In genomic region chr1:243471754-243472725, GRCh38 we compare ENCODE assay signal across 8 cellular contexts.
A peak's percentile ranks its signal among the peaks of the same experiment; 100 is the strongest.
DNase-seq lines count a peak whose midpoint lies in the region; ATAC-seq and TF ChIP-seq lines count a peak whose summit lies in the region.

No MANE protein-coding gene starts in this region.

- H3K27ac ChIP-seq in KOPT-K1 (ENCODE audit: low read depth, low read length, poor library complexity, severe bottlenecking) = peak overlapping the region; percentile 84

- TF ChIP-seq CTCF in GM13977 (IDR thresholded peaks at IDR 0.05; ENCODE audit: extremely low read depth, insufficient read depth, missing control alignments) = no peak

- no peaks in the 10 kb centered on the region for H3K9me3 ChIP-seq in KOPT-K1 (ENCODE audit: insufficient read depth, low read length, poor library complexity, severe bottlenecking)

- H3K36me3 ChIP-seq in KOPT-K1 (ENCODE audit: insufficient read depth, low read length) = no peaks in the 10 kb centered on the region

- ATAC-seq in GM21723 (IDR thresholded peaks at IDR 0.05; ENCODE audit: unreplicated experiment) = peak; percentile 83

- DNase-seq in GM13977 (ENCODE audit: low spot score) (peak; percentile 36), glomerular endothelial cell (ENCODE audit: extremely low read depth, low read depth, low spot score) (peak; percentile 16), activated gamma-delta T cell treated with Interleukin-2 at 50 U/mL for 16 hours (no peak), T-helper 1 cell (no peak)
- no peak for DNase-seq in stimulated activated CD4-positive, alpha-beta T cell treated with anti-CD3 and anti-CD28 coated beads, Interleukin-2, amount 100 ng/mL, for 48 hours
- no peak for DNase-seq in effector CD8-positive, alpha-beta T cell (lab: John Stamatoyannopoulos, UW)

- in situ Hi-C loops in GM13977 (cut with MboI; ENCODE audit: low pct_unique_long_range_greater_than_20kb, low sequenced_read_pairs, unreplicated experiment) = no loop called here

Comparison
In these comparisons a context has a peak if more than half of its experiments do, and no peak if none do; other contexts are left out.
1. DNase-seq: peak in GM13977 (single experiment) and glomerular endothelial cell (single experiment); none in stimulated activated CD4-positive, alpha-beta T cell treated with anti-CD3 and anti-CD28 coated beads, Interleukin-2, amount 100 ng/mL, for 48 hours (0 of 2), activated gamma-delta T cell treated with Interleukin-2 at 50 U/mL for 16 hours (single experiment), effector CD8-positive, alpha-beta T cell (single experiment) and T-helper 1 cell (0 of 5).